In the genomic region with DNA sequence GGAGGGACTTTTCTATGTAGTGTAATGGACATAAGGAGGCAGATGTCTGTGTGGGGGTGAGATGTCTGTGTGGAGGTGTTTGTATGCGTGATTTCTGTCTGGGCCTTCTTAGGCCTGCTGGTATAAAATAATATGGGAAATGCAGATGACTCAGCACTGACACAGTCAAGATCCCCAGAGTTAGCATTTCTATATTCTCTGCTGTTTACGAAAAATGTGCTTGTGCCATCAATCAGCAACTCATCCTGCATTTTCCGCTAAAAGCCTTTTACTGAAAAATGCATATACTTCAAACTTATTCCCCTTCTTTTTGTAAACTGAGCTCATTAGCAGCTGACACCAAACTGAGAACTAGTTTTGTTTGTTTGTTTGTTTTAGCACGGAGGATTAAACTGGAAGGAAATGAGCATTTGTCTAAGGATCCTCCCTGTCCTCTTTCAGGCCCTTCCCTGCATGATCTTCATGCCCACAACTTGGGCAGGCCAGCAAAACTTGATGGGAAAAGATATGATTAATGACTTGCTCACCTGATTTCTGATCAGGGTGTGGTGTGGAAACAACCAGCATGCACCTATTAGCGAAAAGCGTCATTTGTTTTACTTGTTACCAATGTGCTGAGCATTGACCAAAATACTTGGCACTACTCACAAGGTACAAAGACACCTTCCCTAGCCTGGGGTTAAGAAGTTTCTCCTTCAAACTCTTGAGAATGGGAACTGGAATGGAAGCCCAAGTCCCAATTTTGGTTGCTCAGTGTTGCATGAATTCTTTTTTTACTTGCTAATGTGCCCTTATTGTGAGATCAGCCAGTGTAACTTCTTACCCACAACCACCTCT, we compare ENCODE assay signal across 9 cellular contexts.
DNase-seq lines count a peak whose midpoint lies in the region; TF ChIP-seq lines count a peak whose summit lies in the region.
"Had no signal": no experiment of that assay in that cellular context is flagged by ENCODE, and none has a peak within 500 bp of the region (broad histone marks: within the 10 kb centered on the region; RNA-seq: fewer than 3 reads in every experiment).

No MANE protein-coding gene starts in this region.

- no peaks in the 10 kb centered on the region for H3K27me3 ChIP-seq in neural progenitor cell

- H3K79me2 ChIP-seq in neural progenitor cell (ENCODE audit: low read depth): peaks cover 54% of the 10 kb centered on the region

- H2AFZ ChIP-seq in neural progenitor cell (replicated peaks): no peak overlapping the region

- DNase-seq in EL (peak; percentile 73), NCI-H226 (peak; percentile 58), dermis blood vessel endothelial cell (peak; percentile 66), neural progenitor cell (ENCODE audit: low spot score) (no peak), OCI-M2 (lab: John Stamatoyannopoulos, UW; ENCODE audit: unreplicated experiment) (no peak), ecto neural progenitor cell (ENCODE audit: low spot score) (no peak), ureter (ENCODE audit: low spot score) (no peak), iPS-NIHi7 (ENCODE audit: extremely low spot score) (no peak)

- no peaks in the 10 kb centered on the region for H3K9me3 Mint-ChIP-seq in neural progenitor cell
- H3K9me3 Mint-ChIP-seq: activated naive CD4-positive, alpha-beta T cell treated with anti-CD3 and anti-CD28 coated beads, Interleukin-2, amount 50 U/mL, for 72 hours had no signal

- no peaks in the 10 kb centered on the region for H3K36me3 ChIP-seq in neural progenitor cell

- peaks cover 34% of the 10 kb centered on the region for H3K4me1 ChIP-seq in neural progenitor cell

- H3K27ac Mint-ChIP-seq in neural progenitor cell: peak overlapping the region; percentile 97
- H3K27ac Mint-ChIP-seq: activated naive CD4-positive, alpha-beta T cell treated with anti-CD3 and anti-CD28 coated beads, Interleukin-2, amount 50 U/mL, for 72 hours had no signal

- H3K4me3 Mint-ChIP-seq in neural progenitor cell: peak overlapping the region; percentile 85

- TF ChIP-seq CTCF in neural progenitor cell (IDR thresholded peaks at IDR 0.05): no peak

- peaks cover 57% of the 10 kb centered on the region for H3F3A ChIP-seq in neural progenitor cell (ENCODE audit: low read depth)

- no peak overlapping the region for H3K9ac ChIP-seq in neural progenitor cell

- H3K4me3 ChIP-seq in neural progenitor cell: peak overlapping the region; percentile 70

- H3K27ac ChIP-seq in neural progenitor cell: peak overlapping the region; percentile 97

- peaks cover 3% of the 10 kb centered on the region for H3K27me3 Mint-ChIP-seq in neural progenitor cell (ENCODE audit: insufficient read depth, low read depth)

- H4K20me1 ChIP-seq in neural progenitor cell (ENCODE audit: low read depth): peaks cover 18% of the 10 kb centered on the region

- H3K36me3 Mint-ChIP-seq in neural progenitor cell: peaks cover 5% of the 10 kb centered on the region
- H3K36me3 Mint-ChIP-seq: activated naive CD4-positive, alpha-beta T cell treated with anti-CD3 and anti-CD28 coated beads, Interleukin-2, amount 50 U/mL, for 72 hours had no signal

- H3K9me3 ChIP-seq in neural progenitor cell (ENCODE audit: low read depth): no peaks in the 10 kb centered on the region

- H3K4me2 ChIP-seq in neural progenitor cell: peak overlapping the region; percentile 96

- peaks cover 40% of the 10 kb centered on the region for H3K4me1 Mint-ChIP-seq in neural progenitor cell

Comparison
In these comparisons a context has a peak if more than half of its experiments do, and no peak if none do; other contexts are left out.
1. DNase-seq: peak in EL (single experiment), NCI-H226 (single experiment) and dermis blood vessel endothelial cell (single experiment); none in neural progenitor cell (single experiment), OCI-M2 (single experiment), ecto neural progenitor cell (single experiment), ureter (single experiment) and iPS-NIHi7 (single experiment).